Comparison of ENCODE assay signal across 8 cellular contexts in the genomic region with DNA sequence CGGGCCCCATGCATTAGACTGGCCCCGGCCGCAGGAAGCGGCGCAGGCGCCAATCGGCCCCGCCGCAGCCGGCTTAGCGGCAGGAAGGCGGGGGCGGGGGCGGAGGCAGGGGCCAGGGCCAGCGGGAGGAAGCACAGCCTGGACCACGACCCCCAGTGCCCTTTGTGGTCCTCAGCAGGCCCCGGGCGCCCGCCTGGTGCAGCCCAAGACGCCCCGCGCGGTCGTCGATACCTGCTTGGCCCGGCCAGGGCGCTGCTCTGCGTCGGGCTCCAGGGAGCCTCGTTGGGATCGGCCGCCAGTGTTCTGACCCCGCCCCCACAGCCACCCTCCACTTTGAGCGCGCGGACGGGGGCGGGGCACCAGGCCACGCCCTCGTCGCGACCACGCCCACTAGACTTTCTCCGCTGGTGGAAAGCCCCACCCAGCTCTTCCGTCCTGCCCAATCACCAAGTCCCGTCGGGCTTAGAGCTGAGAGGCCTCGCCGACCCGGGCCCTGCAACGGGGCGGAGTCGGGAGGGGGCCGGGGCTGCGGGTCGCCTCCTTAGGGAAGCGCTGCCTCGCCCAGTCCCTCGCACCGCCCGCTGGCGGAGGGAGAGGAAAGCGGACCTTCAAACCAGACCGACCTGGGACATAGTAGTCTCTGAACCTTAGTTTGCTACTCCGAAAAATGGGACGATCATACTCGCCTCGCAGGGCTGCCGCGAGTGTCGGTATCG. TPM values are rescaled to one million over a fixed set of nuclear protein-coding genes. Genes with fewer than 3 reads are reported as not detected.
DNase-seq lines count a peak whose midpoint lies in the region; ATAC-seq and TF ChIP-seq lines count a peak whose summit lies in the region.

PDLIM7 (minus strand) TSS at position 308 of the 716 bp plus-strand sequence. CDS start 1,092 bp downstream, outside the sequence.

- DNase-seq in GM10266 (ENCODE audit: extremely low spot score) (peak; percentile 98), NCI-H1105 (lab: John Stamatoyannopoulos, UW) (peak; percentile 80), SKM-1 treated with dmso at 0.1 percent for 144 hours (lab: John Stamatoyannopoulos, UW; ENCODE audit: unreplicated experiment) (peak; percentile 98), glutamatergic neuron (peak; percentile 97), ovary (peak; percentile 94 to 98 (median 97)), thyroid gland (peak; percentile 93 to 94)

- peaks cover 29% of the 10 kb centered on the region for H3K4me1 Mint-ChIP-seq in activated naive CD8-positive, alpha-beta T cell (ENCODE audit: low read depth)
- H3K4me1 Mint-ChIP-seq in glutamatergic neuron (ENCODE audit: low read depth, unreplicated experiment), result peaks cover 39% of the 10 kb centered on the region

- peak within 1 kb of the TSS; percentile 59 for H3K27ac Mint-ChIP-seq in activated naive CD8-positive, alpha-beta T cell
- H3K27ac Mint-ChIP-seq in glutamatergic neuron (ENCODE audit: unreplicated experiment), result peak within 1 kb of the TSS; percentile 92

- intact Hi-C loops in ovary (cut with DNase I), result loop anchor here in 2 of 4 donors (2.0 to 10.0 kb wide), 4 partner anchors 41 to 383 kb away; partner anchors contain the start of gene PFN3 (in 1 of the 2)
- intact Hi-C loops in thyroid gland (cut with DNase I), result loop anchor here (2.0 kb wide), 1 partner anchor 41 kb away; no protein-coding TSS in a partner anchor

- H3K36me3 Mint-ChIP-seq in activated naive CD8-positive, alpha-beta T cell, result no peaks in the 10 kb centered on the region
- no peaks in the 10 kb centered on the region for H3K36me3 Mint-ChIP-seq in glutamatergic neuron (ENCODE audit: unreplicated experiment)

- H3K4me3 Mint-ChIP-seq in activated naive CD8-positive, alpha-beta T cell, result peak within 1 kb of the TSS; percentile 82
- peak within 1 kb of the TSS; percentile 85 for H3K4me3 Mint-ChIP-seq in glutamatergic neuron (ENCODE audit: unreplicated experiment)

- H3K4me3 ChIP-seq in ovary (peak within 1 kb of the TSS; percentile 63), thyroid gland (replicated peaks in 1 of 3) (peak within 1 kb of the TSS; percentile 50 to 73 (median 61))

- H3K36me3 ChIP-seq in ovary, result no peaks in the 10 kb centered on the region
- no peaks in the 10 kb centered on the region for H3K36me3 ChIP-seq in thyroid gland

- TF ChIP-seq CTCF in GM10266 (IDR thresholded peaks at IDR 0.05; ENCODE audit: control insufficient read depth, insufficient read depth, low read depth, missing control alignments) (no peak), glutamatergic neuron (IDR thresholded peaks at IDR 0.05; ENCODE audit: partially characterized antibody, unreplicated experiment) (no peak), ovary (IDR thresholded peaks at IDR 0.05) (peak in 1 of 3 donors; percentile 14), thyroid gland (IDR thresholded peaks at IDR 0.05) (peak in 1 of 6 experiments; percentile 13)

- 0 to 1% (median 1%) methylated on average over 26 to 72 of the region's 72 CpGs for WGBS in ovary, 3 donors
- WGBS in thyroid gland, 2 donors, result 0 to 4% methylated on average over 11 to 38 of the region's 72 CpGs

- no peaks in the 10 kb centered on the region for H3K27me3 Mint-ChIP-seq in activated naive CD8-positive, alpha-beta T cell
- peaks cover 22% of the 10 kb centered on the region for H3K27me3 Mint-ChIP-seq in glutamatergic neuron (ENCODE audit: unreplicated experiment)

- TF ChIP-seq EP300 in ovary (IDR thresholded peaks at IDR 0.05), result no peak

- H3K9me3 Mint-ChIP-seq in activated naive CD8-positive, alpha-beta T cell (ENCODE audit: low read depth), result no peaks in the 10 kb centered on the region
- H3K9me3 Mint-ChIP-seq in glutamatergic neuron (ENCODE audit: unreplicated experiment), result peaks cover 15% of the 10 kb centered on the region

- H3K27me3 ChIP-seq in ovary (no peaks in the 10 kb centered on the region), thyroid gland (no peaks in the 10 kb centered on the region)

- H3K27ac ChIP-seq in ovary (peak within 1 kb of the TSS; percentile 62 to 65), thyroid gland (peak within 1 kb of the TSS; percentile 74 to 84 (median 76))

- TF ChIP-seq POLR2A in ovary (IDR thresholded peaks at IDR 0.05) (peak; percentile 90), thyroid gland (IDR thresholded peaks at IDR 0.05) (peak; percentile 77 to 97)

- H3K9me3 ChIP-seq in ovary, result no peaks in the 10 kb centered on the region
- H3K9me3 ChIP-seq in thyroid gland, result no peaks in the 10 kb centered on the region

- ATAC-seq in HG02623 (IDR thresholded peaks at IDR 0.05; ENCODE audit: unreplicated experiment), result peak; percentile 70

- H3K4me1 ChIP-seq in ovary (ENCODE audit: insufficient read depth), result peaks cover 13% of the 10 kb centered on the region
- H3K4me1 ChIP-seq in thyroid gland, result peaks cover 19 to 51% of the 10 kb centered on the region in 2 donors

RNA-seq across cellular contexts. Expression of gene PDLIM7, which starts in this region (rescaled TPM):
- total RNA-seq in glutamatergic neuron (ENCODE audit: unreplicated experiment) (430 TPM), ovary (100 to 1,000 TPM in 4 of 7 donors, 10 to 100 TPM in 3; 32.7 to 243 (median 151) TPM), thyroid gland (10 to 100 TPM; 23.2 to 52.4 (median 34.8) TPM)
- 10 to 100 TPM; 25.7 to 83.3 TPM for polyA plus RNA-seq in ovary

Comparison
In these comparisons a context has a peak if more than half of its experiments do, and no peak if none do; other contexts are left out.
1. Peak in every context shown above with its lines: DNase-seq, ATAC-seq, H3K4me3 ChIP-seq and H3K27ac ChIP-seq.